ENCODE assay signal across 13 cellular contexts in genomic region chr15:33098082-33099058, GRCh38.
DNase-seq lines count a peak whose midpoint lies in the region; FAIRE-seq and TF ChIP-seq lines count a peak whose summit lies in the region.
"Had no signal": no experiment of that assay in that cellular context is flagged by ENCODE, and none has a peak within 500 bp of the region (broad histone marks: within the 10 kb centered on the region; RNA-seq: fewer than 3 reads in every experiment).

No MANE protein-coding gene starts in this region.

- H3K36me3 ChIP-seq in neural progenitor cell, result no peaks in the 10 kb centered on the region

- no peaks in the 10 kb centered on the region for H3K79me2 ChIP-seq in neural progenitor cell (ENCODE audit: low read depth)

- peak overlapping the region in 1 of 7 donors; percentile 60 for H3K27ac Mint-ChIP-seq in CD14-positive monocyte
- no peak overlapping the region for H3K27ac Mint-ChIP-seq in neural progenitor cell
- H3K27ac Mint-ChIP-seq in activated CD4-positive, alpha-beta T cell treated with anti-CD3 and anti-CD28 coated beads, Interleukin-2, amount 10 ng/mL, durations not matched to agents 7 days and 5 days, result no peak overlapping the region
- H3K27ac Mint-ChIP-seq: CD8-positive, alpha-beta T cell had no signal

- H3K4me2 ChIP-seq in neural progenitor cell, result no peak overlapping the region

- peak; percentile 76 for FAIRE-seq in HTR-8/SVneo (lab: Jason Lieb, UNC)

- no peak overlapping the region for H3K27ac ChIP-seq in neural progenitor cell

- no peak overlapping the region for H3K9ac ChIP-seq in neural progenitor cell

- H3K4me3 Mint-ChIP-seq in CD14-positive monocyte (no peak overlapping the region), neural progenitor cell (no peak overlapping the region)
- no peak overlapping the region for H3K4me3 Mint-ChIP-seq in activated CD4-positive, alpha-beta T cell treated with anti-CD3 and anti-CD28 coated beads, Interleukin-2, amount 10 ng/mL, durations not matched to agents 7 days and 5 days
- H3K4me3 Mint-ChIP-seq: CD8-positive, alpha-beta T cell; stimulated activated naive CD8-positive, alpha-beta T cell treated with anti-CD3 and anti-CD28 coated beads, Interleukin-15, amount 100 ng/mL, for 72 hours had no signal

- no peaks in the 10 kb centered on the region for H3K9me3 ChIP-seq in neural progenitor cell (ENCODE audit: low read depth)

- DNase-seq in AG08396 (ENCODE audit: low spot score) (peak; percentile 68), HTR-8/SVneo (ENCODE audit: insufficient read length, low spot score) (peak; percentile 41), amniotic epithelial cell (ENCODE audit: low read depth) (peak; percentile 73), islet precursor cell (peak; percentile 69), CD14-positive monocyte (ENCODE audit: low spot score) (no peak), neural progenitor cell (ENCODE audit: low spot score) (no peak), NCI-H774 (lab: John Stamatoyannopoulos, UW) (no peak)
- DNase-seq in activated CD4-positive, alpha-beta T cell treated with anti-CD3 and anti-CD28 coated beads, Interleukin-2, amount 10 ng/mL, durations not matched to agents 7 days and 5 days, result no peak
- DNase-seq: activated CD8-positive, alpha-beta memory T cell treated with anti-CD3 and anti-CD28 coated beads, Interleukin-2, amount 50 U/mL, for 48 hours; CD8-positive, alpha-beta T cell; hypothalamus; NCI-H510A; stimulated activated naive CD8-positive, alpha-beta T cell treated with anti-CD3 and anti-CD28 coated beads, Interleukin-15, amount 100 ng/mL, for 72 hours had no signal

- H2AFZ ChIP-seq in neural progenitor cell (replicated peaks), result no peak overlapping the region

- H3K4me1 Mint-ChIP-seq in CD14-positive monocyte, result peaks cover 38% of the 10 kb centered on the region
- H3K4me1 Mint-ChIP-seq in neural progenitor cell, result peaks cover 2% of the 10 kb centered on the region
- no peaks in the 10 kb centered on the region for H3K4me1 Mint-ChIP-seq in activated CD4-positive, alpha-beta T cell treated with anti-CD3 and anti-CD28 coated beads, Interleukin-2, amount 10 ng/mL, durations not matched to agents 7 days and 5 days

- no peak overlapping the region for H3K4me3 ChIP-seq in neural progenitor cell

- no peaks in the 10 kb centered on the region for H3K27me3 Mint-ChIP-seq in CD14-positive monocyte (ENCODE audit: low read depth in 3 of 3)
- H3K27me3 Mint-ChIP-seq in neural progenitor cell (ENCODE audit: insufficient read depth, low read depth), result no peaks in the 10 kb centered on the region
- H3K27me3 Mint-ChIP-seq in activated CD4-positive, alpha-beta T cell treated with anti-CD3 and anti-CD28 coated beads, Interleukin-2, amount 10 ng/mL, durations not matched to agents 7 days and 5 days, result peaks cover 4% of the 10 kb centered on the region
- H3K27me3 Mint-ChIP-seq: stimulated activated naive CD8-positive, alpha-beta T cell treated with anti-CD3 and anti-CD28 coated beads, Interleukin-15, amount 100 ng/mL, for 72 hours had no signal

- no peaks in the 10 kb centered on the region for H3K4me1 ChIP-seq in neural progenitor cell

- no peaks in the 10 kb centered on the region for H4K20me1 ChIP-seq in neural progenitor cell (ENCODE audit: low read depth)

- H3F3A ChIP-seq in neural progenitor cell (ENCODE audit: low read depth), result no peaks in the 10 kb centered on the region

- H3K9me3 Mint-ChIP-seq in CD14-positive monocyte (no peaks in the 10 kb centered on the region), neural progenitor cell (no peaks in the 10 kb centered on the region)
- H3K9me3 Mint-ChIP-seq in activated CD4-positive, alpha-beta T cell treated with anti-CD3 and anti-CD28 coated beads, Interleukin-2, amount 10 ng/mL, durations not matched to agents 7 days and 5 days, result no peaks in the 10 kb centered on the region
- H3K9me3 Mint-ChIP-seq: CD8-positive, alpha-beta T cell had no signal

- CTCF ChIA-PET in activated CD4-positive, alpha-beta T cell treated with anti-CD3 and anti-CD28 coated beads, Interleukin-2, amount 10 ng/mL, durations not matched to agents 7 days and 5 days (lab: Charles Lee), result no interaction called here

- no peaks in the 10 kb centered on the region for H3K27me3 ChIP-seq in neural progenitor cell

- no peak for TF ChIP-seq CTCF in CD14-positive monocyte (IDR thresholded peaks at IDR 0.05)
- TF ChIP-seq CTCF in neural progenitor cell (IDR thresholded peaks at IDR 0.05), result no peak

- POLR2A ChIA-PET in activated CD4-positive, alpha-beta T cell treated with anti-CD3 and anti-CD28 coated beads, Interleukin-2, amount 10 ng/mL, durations not matched to agents 7 days and 5 days (lab: Charles Lee), result no interaction called here

- H3K36me3 Mint-ChIP-seq in CD14-positive monocyte (no peaks in the 10 kb centered on the region), neural progenitor cell (no peaks in the 10 kb centered on the region)
- H3K36me3 Mint-ChIP-seq in activated CD4-positive, alpha-beta T cell treated with anti-CD3 and anti-CD28 coated beads, Interleukin-2, amount 10 ng/mL, durations not matched to agents 7 days and 5 days (ENCODE audit: low read depth), result no peaks in the 10 kb centered on the region
- H3K36me3 Mint-ChIP-seq: CD8-positive, alpha-beta T cell had no signal

- intact Hi-C loops in CD14-positive monocyte (cut with micrococcal nuclease), result loop anchor here in 1 of 2 donors (10.0 kb wide), 2 partner anchors 126 to 606 kb away; no protein-coding TSS in a partner anchor

Comparison
In these comparisons a context has a peak if more than half of its experiments do, and no peak if none do; other contexts are left out.
1. DNase-seq: peak in AG08396 (single experiment), HTR-8/SVneo (single experiment), amniotic epithelial cell (single experiment) and islet precursor cell (single experiment); none in CD14-positive monocyte (single experiment), neural progenitor cell (single experiment), NCI-H774 (single experiment) and activated CD4-positive, alpha-beta T cell treated with anti-CD3 and anti-CD28 coated beads, Interleukin-2, amount 10 ng/mL, durations not matched to agents 7 days and 5 days (single experiment).